ENCODE assay signal across 30 cellular contexts in genomic region chrX:22126311-22126710, GRCh38.
DNase-seq lines count a peak whose midpoint lies in the region; ATAC-seq and TF ChIP-seq lines count a peak whose summit lies in the region.
"Had no signal": no experiment of that assay in that cellular context is flagged by ENCODE, and none has a peak within 500 bp of the region (broad histone marks: within the 10 kb centered on the region; RNA-seq: fewer than 3 reads in every experiment).

No MANE protein-coding gene starts in this region.

- H3K4me3 Mint-ChIP-seq in WTC11 (no peak overlapping the region), type B pancreatic cell (peak overlapping the region; percentile 0)
- H3K4me3 Mint-ChIP-seq: activated CD8-positive, alpha-beta T cell treated with anti-CD3 and anti-CD28 coated beads for 36 hours; activated naive CD4-positive, alpha-beta T cell treated with anti-CD3 and anti-CD28 coated beads, Interleukin-2, amount 10 ng/mL, durations not matched to agents 7 days and 5 days; activated T-helper 17 cell treated with anti-CD3 and anti-CD28 coated beads, Interleukin-2, amount 50 U/mL, for 72 hours; CD8-positive, alpha-beta memory T cell; natural killer cell treated with Interleukin-12 subunit alpha and Interleukin-12 subunit beta and Interleukin-15 and Interleukin-18, amount 100 ng/mL, for 72 hours; T-helper 2 cell treated with Interferon-gamma antibody and Interleukin-4, amounts not matched to agents 5 μg/mL and 100 μg/mL, for 36 hours had no signal

- H3K27me3 Mint-ChIP-seq in WTC11 (ENCODE audit: low read depth) = no peaks in the 10 kb centered on the region; the same call in 1 of the 2 replicates
- H3K27me3 Mint-ChIP-seq in type B pancreatic cell = no peaks in the 10 kb centered on the region
- H3K27me3 Mint-ChIP-seq: activated CD8-positive, alpha-beta T cell treated with anti-CD3 and anti-CD28 coated beads for 36 hours; activated naive CD4-positive, alpha-beta T cell treated with anti-CD3 and anti-CD28 coated beads, Interleukin-2, amount 10 ng/mL, durations not matched to agents 7 days and 5 days had no signal

- POLR2A ChIA-PET in WTC11 (lab: Charles Lee) = no interaction called here

- CTCF ChIA-PET in WTC11 (lab: Charles Lee) = no interaction called here

- peaks cover 42% of the 10 kb centered on the region for H3K4me1 Mint-ChIP-seq in WTC11
- peaks cover 10% of the 10 kb centered on the region for H3K4me1 Mint-ChIP-seq in type B pancreatic cell (ENCODE audit: unreplicated experiment)
- H3K4me1 Mint-ChIP-seq: activated naive CD4-positive, alpha-beta T cell treated with anti-CD3 and anti-CD28 coated beads, Interleukin-2, amount 10 ng/mL, durations not matched to agents 7 days and 5 days; activated T-helper 17 cell treated with anti-CD3 and anti-CD28 coated beads, Interleukin-2, amount 50 U/mL, for 72 hours; CD8-positive, alpha-beta memory T cell had no signal

- TF ChIP-seq CTCF in WTC11 (IDR thresholded peaks at IDR 0.05) (no peak), fibroblast of mammary gland (conservative IDR thresholded peaks at IDR 0.05; ENCODE audit: control insufficient read depth, insufficient read depth, low read depth, low read length) (no peak), type B pancreatic cell (conservative IDR thresholded peaks at IDR 0.05) (no peak), GM10266 (IDR thresholded peaks at IDR 0.05; ENCODE audit: control insufficient read depth, insufficient read depth, low read depth, missing control alignments) (no peak)

- no peaks in the 10 kb centered on the region for H3K36me3 Mint-ChIP-seq in WTC11
- no peaks in the 10 kb centered on the region for H3K36me3 Mint-ChIP-seq in type B pancreatic cell
- H3K36me3 Mint-ChIP-seq: activated naive CD4-positive, alpha-beta T cell treated with anti-CD3 and anti-CD28 coated beads, Interleukin-2, amount 10 ng/mL, durations not matched to agents 7 days and 5 days; CD8-positive, alpha-beta memory T cell; natural killer cell treated with Interleukin-12 subunit alpha and Interleukin-12 subunit beta and Interleukin-15 and Interleukin-18, amount 100 ng/mL, for 72 hours had no signal

- ATAC-seq in WTC11 = no peak
- ATAC-seq in HG03097 (IDR thresholded peaks at IDR 0.05; ENCODE audit: low FRiP score, unreplicated experiment) = no peak
- ATAC-seq: activated CD8-positive, alpha-beta T cell treated with anti-CD3 and anti-CD28 coated beads for 36 hours; activated T-helper 17 cell treated with anti-CD3 and anti-CD28 coated beads, Interleukin-2, amount 50 U/mL, for 72 hours; heart right ventricle; lower lobe of right lung; mucosa of descending colon; natural killer cell treated with Interleukin-12 subunit alpha and Interleukin-12 subunit beta and Interleukin-15 and Interleukin-18, amount 100 ng/mL, for 72 hours; psoas muscle had no signal

- DNase-seq in HCEC 1CT (peak; percentile 42), WTC11 (ENCODE audit: low spot score) (no peak), fibroblast of mammary gland (ENCODE audit: low read depth) (peak; percentile 40), type B pancreatic cell (ENCODE audit: extremely low spot score, unreplicated experiment) (no peak), GM10266 (ENCODE audit: extremely low spot score) (no peak), SKM-1 treated with dmso at 0.1 percent for 144 hours (lab: John Stamatoyannopoulos, UW; ENCODE audit: unreplicated experiment) (no peak)
- DNase-seq: activated CD8-positive, alpha-beta T cell treated with anti-CD3 and anti-CD28 coated beads for 36 hours; activated naive CD4-positive, alpha-beta T cell treated with anti-CD3 and anti-CD28 coated beads, Interleukin-2, amount 10 ng/mL, durations not matched to agents 7 days and 5 days; adrenal gland; CD8-positive, alpha-beta memory T cell; DMS153; effector CD8-positive, alpha-beta T cell; heart right ventricle; kidney glomerular epithelial cell; lower lobe of right lung; mucosa of descending colon; NCI-H1417 treated with DMSO at 0.1 percent for 48 hours; NCI-H774; Peyer's patch; psoas muscle; SHP77 treated with DMSO at 0.1 percent for 48 hours; stimulated activated CD4-positive, alpha-beta T cell treated with anti-CD3 and anti-CD28 coated beads, Interleukin-4, amount 100 ng/mL, for 24 hours had no signal

- H3K9me3 Mint-ChIP-seq in WTC11 = no peaks in the 10 kb centered on the region
- H3K9me3 Mint-ChIP-seq in type B pancreatic cell = peaks cover 3% of the 10 kb centered on the region
- H3K9me3 Mint-ChIP-seq: activated CD8-positive, alpha-beta T cell treated with anti-CD3 and anti-CD28 coated beads for 36 hours; activated naive CD4-positive, alpha-beta T cell treated with anti-CD3 and anti-CD28 coated beads, Interleukin-2, amount 10 ng/mL, durations not matched to agents 7 days and 5 days; activated T-helper 17 cell treated with anti-CD3 and anti-CD28 coated beads, Interleukin-2, amount 50 U/mL, for 72 hours; CD8-positive, alpha-beta memory T cell; natural killer cell treated with Interleukin-12 subunit alpha and Interleukin-12 subunit beta and Interleukin-15 and Interleukin-18, amount 100 ng/mL, for 72 hours; T-helper 2 cell treated with Interferon-gamma antibody and Interleukin-4, amounts not matched to agents 5 μg/mL and 100 μg/mL, for 36 hours had no signal

- H3K27ac Mint-ChIP-seq in WTC11 (peak overlapping the region; percentile 41; the same call in 1 of the 2 replicates), type B pancreatic cell (peak overlapping the region; percentile 57)
- H3K27ac Mint-ChIP-seq: activated CD8-positive, alpha-beta T cell treated with anti-CD3 and anti-CD28 coated beads for 36 hours; activated naive CD4-positive, alpha-beta T cell treated with anti-CD3 and anti-CD28 coated beads, Interleukin-2, amount 10 ng/mL, durations not matched to agents 7 days and 5 days; activated T-helper 17 cell treated with anti-CD3 and anti-CD28 coated beads, Interleukin-2, amount 50 U/mL, for 72 hours; CD8-positive, alpha-beta memory T cell; natural killer cell treated with Interleukin-12 subunit alpha and Interleukin-12 subunit beta and Interleukin-15 and Interleukin-18, amount 100 ng/mL, for 72 hours; T-helper 2 cell treated with Interferon-gamma antibody and Interleukin-4, amounts not matched to agents 5 μg/mL and 100 μg/mL, for 36 hours had no signal

- H3K4me3 ChIP-seq in fibroblast of mammary gland (ENCODE audit: control insufficient read depth, low read depth, low read length) = no peak overlapping the region
- H3K4me3 ChIP-seq: adrenal gland, breast epithelium, coronary artery, HAP-1, heart right ventricle, lower lobe of right lung, mucosa of descending colon, Peyer's patch, psoas muscle, tibial nerve had no signal

TF ChIP-seq in WTC11, 78 proteins besides CTCF, POLR2A, EP300 and RAD21 (continues in another document):
- TF ChIP-seq, protein P1, sequence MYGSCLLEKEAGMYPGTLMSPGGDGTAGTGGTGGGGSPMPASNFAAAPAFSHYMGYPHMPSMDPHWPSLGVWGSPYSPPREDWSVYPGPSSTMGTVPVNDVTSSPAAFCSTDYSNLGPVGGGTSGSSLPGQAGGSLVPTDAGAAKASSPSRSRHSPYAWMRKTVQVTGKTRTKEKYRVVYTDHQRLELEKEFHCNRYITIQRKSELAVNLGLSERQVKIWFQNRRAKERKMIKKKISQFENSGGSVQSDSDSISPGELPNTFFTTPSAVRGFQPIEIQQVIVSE (CRISPR knock-in tag; IDR thresholded peaks at IDR 0.05; ENCODE audit: borderline replicate concordance) = no peak
- TF ChIP-seq ZNF512 (CRISPR knock-in tag; IDR thresholded peaks at IDR 0.05; ENCODE audit: borderline replicate concordance) = no peak
- no peak for TF ChIP-seq NFE2L1 (CRISPR knock-in tag; IDR thresholded peaks at IDR 0.05)
- TF ChIP-seq, protein P2, sequence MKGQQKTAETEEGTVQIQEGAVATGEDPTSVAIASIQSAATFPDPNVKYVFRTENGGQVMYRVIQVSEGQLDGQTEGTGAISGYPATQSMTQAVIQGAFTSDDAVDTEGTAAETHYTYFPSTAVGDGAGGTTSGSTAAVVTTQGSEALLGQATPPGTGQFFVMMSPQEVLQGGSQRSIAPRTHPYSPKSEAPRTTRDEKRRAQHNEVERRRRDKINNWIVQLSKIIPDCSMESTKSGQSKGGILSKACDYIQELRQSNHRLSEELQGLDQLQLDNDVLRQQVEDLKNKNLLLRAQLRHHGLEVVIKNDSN (CRISPR knock-in tag; IDR thresholded peaks at IDR 0.05) = no peak
- TF ChIP-seq, protein P3, sequence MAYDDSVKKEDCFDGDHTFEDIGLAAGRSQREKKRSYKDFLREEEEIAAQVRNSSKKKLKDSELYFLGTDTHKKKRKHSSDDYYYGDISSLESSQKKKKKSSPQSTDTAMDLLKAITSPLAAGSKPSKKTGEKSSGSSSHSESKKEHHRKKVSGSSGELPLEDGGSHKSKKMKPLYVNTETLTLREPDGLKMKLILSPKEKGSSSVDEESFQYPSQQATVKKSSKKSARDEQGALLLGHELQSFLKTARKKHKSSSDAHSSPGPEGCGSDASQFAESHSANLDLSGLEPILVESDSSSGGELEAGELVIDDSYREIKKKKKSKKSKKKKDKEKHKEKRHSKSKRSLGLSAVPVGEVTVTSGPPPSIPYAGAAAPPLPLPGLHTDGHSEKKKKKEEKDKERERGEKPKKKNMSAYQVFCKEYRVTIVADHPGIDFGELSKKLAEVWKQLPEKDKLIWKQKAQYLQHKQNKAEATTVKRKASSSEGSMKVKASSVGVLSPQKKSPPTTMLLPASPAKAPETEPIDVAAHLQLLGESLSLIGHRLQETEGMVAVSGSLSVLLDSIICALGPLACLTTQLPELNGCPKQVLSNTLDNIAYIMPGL (CRISPR knock-in tag; IDR thresholded peaks at IDR 0.05) = no peak
- no peak for TF ChIP-seq HMGA2 (CRISPR knock-in tag; IDR thresholded peaks at IDR 0.05)
- no peak for TF ChIP-seq TEAD1 (CRISPR knock-in tag; IDR thresholded peaks at IDR 0.05)
- no peak for TF ChIP-seq ZNF416 (CRISPR knock-in tag; IDR thresholded peaks at IDR 0.05)
- TF ChIP-seq JUN (CRISPR knock-in tag; IDR thresholded peaks at IDR 0.05) = no peak

Comparison
In these comparisons a context has a peak if more than half of its experiments do, and no peak if none do; other contexts are left out.
1. DNase-seq: peak in HCEC 1CT (single experiment) and fibroblast of mammary gland (single experiment); none in WTC11 (single experiment), type B pancreatic cell (single experiment), GM10266 (single experiment) and SKM-1 treated with dmso at 0.1 percent for 144 hours (single experiment).